ENCODE assay signal across 18 cellular contexts in genomic region chr3:8593022-8593817, GRCh38. TPM values are rescaled to one million over a fixed set of nuclear protein-coding genes. Genes with fewer than 3 reads are reported as not detected.
DNase-seq lines count a peak whose midpoint lies in the region; ATAC-seq and TF ChIP-seq lines count a peak whose summit lies in the region.
"Had no signal": no experiment of that assay in that cellular context is flagged by ENCODE, and none has a peak within 500 bp of the region (broad histone marks: within the 10 kb centered on the region; RNA-seq: fewer than 3 reads in every experiment).

No MANE protein-coding gene starts in this region.

- ATAC-seq in Right ventricle myocardium superior (ENCODE audit: poor library complexity) (peak; percentile 80), thoracic aorta (ENCODE audit: insufficient number of reproducible peaks, low FRiP score, low read depth) (peak; percentile 68)
- ATAC-seq: A549; activated CD8-positive, alpha-beta T cell treated with anti-CD3 and anti-CD28 coated beads for 36 hours; effector memory CD8-positive, alpha-beta T cell had no signal

- H2BK120ac ChIP-seq in mesenchymal stem cell (ENCODE audit: low read depth, low read length) = no peak overlapping the region

- no peak overlapping the region for H3K9ac ChIP-seq in mesenchymal stem cell (ENCODE audit: low read length)
- H3K9ac ChIP-seq in mammary epithelial cell (ENCODE audit: insufficient read depth, low read length) = no peak overlapping the region

- dilution Hi-C loops in mammary epithelial cell (cut with HindIII; ENCODE audit: low sequenced_read_pairs) = no loop called here

- no peak overlapping the region for H2BK5ac ChIP-seq in mesenchymal stem cell (ENCODE audit: low read depth, low read length, poor library complexity, severe bottlenecking)

- WGBS in mesenchymal stem cell = 86% methylated on average over 9 of the region's 9 CpGs
- WGBS in mammary epithelial cell (ENCODE audit: low coverage, missing lambda C conversion rate) = 86% methylated on average over 4 of the region's 9 CpGs

- H3K36me3 ChIP-seq in right atrium auricular region = no peaks in the 10 kb centered on the region
- H3K36me3 ChIP-seq in mesenchymal stem cell (ENCODE audit: control insufficient read depth in 1 of 2, insufficient read depth in 2 of 2, low read depth in 1 of 2, low read length in 2 of 2) = no peaks in the 10 kb centered on the region
- H3K36me3 ChIP-seq in thoracic aorta = no peaks in the 10 kb centered on the region
- no peaks in the 10 kb centered on the region for H3K36me3 ChIP-seq in A673 (ENCODE audit: insufficient read depth, low read length, poor library complexity, severe bottlenecking)
- H3K36me3 ChIP-seq in mammary epithelial cell (ENCODE audit: insufficient read depth, low read length) = no peaks in the 10 kb centered on the region
- H3K36me3 ChIP-seq: uterus, WERI-Rb-1 had no signal

- CTCF ChIA-PET in A673 (lab: Charles Lee) (no interaction called here), mammary epithelial cell (lab: Charles Lee; ENCODE audit: low non-redundant PET) (no interaction called here)

- H3K79me1 ChIP-seq in mesenchymal stem cell (replicated peaks; ENCODE audit: low read length, poor library complexity, severe bottlenecking) = no peaks in the 10 kb centered on the region

- H3K14ac ChIP-seq in mesenchymal stem cell (ENCODE audit: low read length in 2 of 2) = no peak overlapping the region

- DNase-seq in Right ventricle myocardium superior = peak; percentile 47
- no peak for DNase-seq in right atrium auricular region (ENCODE audit: low spot score)
- DNase-seq in fibroblast of gingiva (ENCODE audit: low read depth) = peak; percentile 70
- DNase-seq in mesenchymal stem cell = peak; percentile 8
- no peak for DNase-seq in thoracic aorta (ENCODE audit: low spot score)
- DNase-seq in hippocampal formation (lab: John Stamatoyannopoulos, UW) = no peak
- DNase-seq in A673 (ENCODE audit: low spot score) = no peak
- no peak for DNase-seq in mammary epithelial cell
- DNase-seq: activated CD8-positive, alpha-beta T cell treated with anti-CD3 and anti-CD28 coated beads for 36 hours; CD8-positive, alpha-beta memory T cell; effector memory CD8-positive, alpha-beta T cell; HCEC 1CT; naive B cell; NCI-H1417 treated with DMSO at 0.1 percent for 48 hours; T-helper 1 cell; uterus; WERI-Rb-1 had no signal

- no peak overlapping the region for H2BK15ac ChIP-seq in mesenchymal stem cell (ENCODE audit: low read depth, poor library complexity, severe bottlenecking)

- H4K20me1 ChIP-seq in mammary epithelial cell (ENCODE audit: insufficient read depth, low read length) = no peaks in the 10 kb centered on the region

- H3K4ac ChIP-seq in mesenchymal stem cell (ENCODE audit: low read depth in 1 of 2, low read length in 2 of 2) = no peak overlapping the region

- H3K9me3 ChIP-seq in right atrium auricular region (no peaks in the 10 kb centered on the region), mesenchymal stem cell (ENCODE audit: control insufficient read depth, low read length) (no peaks in the 10 kb centered on the region), thoracic aorta (no peaks in the 10 kb centered on the region), A673 (ENCODE audit: low read depth, low read length, poor library complexity, severe bottlenecking) (no peaks in the 10 kb centered on the region), mammary epithelial cell (replicated peaks; ENCODE audit: insufficient read depth, low read length) (no peaks in the 10 kb centered on the region)
- H3K9me3 ChIP-seq: A549, uterus had no signal

- intact Hi-C loops in Right ventricle myocardium superior (cut with DNase I) (no loop called here), A673 (cut with micrococcal nuclease; ENCODE audit: unreplicated experiment) (no loop called here), mammary epithelial cell (cut with micrococcal nuclease) (no loop called here)

- H3K4me1 ChIP-seq in right atrium auricular region (peaks cover 0 to 30% of the 10 kb centered on the region in 2 donors), mesenchymal stem cell (ENCODE audit: control insufficient read depth, insufficient read depth, low read depth, low read length) (peaks cover 7% of the 10 kb centered on the region), thoracic aorta (ENCODE audit: control insufficient read depth in 1 of 2, low read depth in 2 of 2) (peaks cover 4 to 36% of the 10 kb centered on the region in 2 donors), A673 (ENCODE audit: insufficient read depth, low read length, poor library complexity, severe bottlenecking) (no peaks in the 10 kb centered on the region), mammary epithelial cell (ENCODE audit: insufficient read depth, low read length) (peaks cover 18% of the 10 kb centered on the region)
- H3K4me1 ChIP-seq: A549, uterus had no signal

- no peak for TF ChIP-seq CTCF in right atrium auricular region (IDR thresholded peaks at IDR 0.05)
- peak; percentile 11 for TF ChIP-seq CTCF in thoracic aorta (IDR thresholded peaks at IDR 0.05)
- TF ChIP-seq CTCF in A673 (conservative IDR thresholded peaks at IDR 0.05; ENCODE audit: low read depth, low read length) = no peak
- no peak for TF ChIP-seq CTCF in mammary epithelial cell (conservative IDR thresholded peaks at IDR 0.05 in 1 of 2, IDR thresholded peaks at IDR 0.05 in 1 of 2; ENCODE audit: extremely low read depth in 1 of 2, insufficient read depth in 1 of 2, low read depth in 1 of 2, low read length in 2 of 2)

- in situ Hi-C loops in mammary epithelial cell (cut with MboI; ENCODE audit: low sequenced_read_pairs in 2 of 2) = no loop called here

- H3K4me3 ChIP-seq in right atrium auricular region (no peak overlapping the region), mesenchymal stem cell (ENCODE audit: insufficient read depth in 1 of 2, low read depth in 1 of 2, low read length in 2 of 2) (no peak overlapping the region), thoracic aorta (no peak overlapping the region), A673 (ENCODE audit: low read depth, low read length, poor library complexity, severe bottlenecking) (no peak overlapping the region), mammary epithelial cell (replicated peaks in 1 of 3; ENCODE audit: insufficient read depth in 1 of 3, low read depth in 2 of 3, low read length in 3 of 3) (no peak overlapping the region)
- H3K4me3 ChIP-seq: A549, uterus had no signal

- no peak overlapping the region for H4K8ac ChIP-seq in mesenchymal stem cell (ENCODE audit: low read length)

- POLR2A ChIA-PET in A673 (lab: Charles Lee; ENCODE audit: low non-redundant PET) = no interaction called here

- H3K23ac ChIP-seq in mesenchymal stem cell (ENCODE audit: low read length in 2 of 2) = no peak overlapping the region

- no peak overlapping the region for H2AK5ac ChIP-seq in mesenchymal stem cell (ENCODE audit: low read length, severe bottlenecking)

- H3K79me2 ChIP-seq in mammary epithelial cell (ENCODE audit: insufficient read depth, low read length) = no peaks in the 10 kb centered on the region

- H3K27me3 ChIP-seq in right atrium auricular region (no peaks in the 10 kb centered on the region), mesenchymal stem cell (ENCODE audit: control insufficient read depth in 1 of 2, insufficient read depth in 1 of 2, low read length in 2 of 2) (no peaks in the 10 kb centered on the region), thoracic aorta (replicated peaks; ENCODE audit: insufficient read depth) (no peaks in the 10 kb centered on the region), A673 (replicated peaks; ENCODE audit: insufficient read depth, low read depth, low read length, poor library complexity) (no peaks in the 10 kb centered on the region), mammary epithelial cell (ENCODE audit: insufficient read depth, low read length) (no peaks in the 10 kb centered on the region)
- H3K27me3 ChIP-seq: uterus had no signal

- H3K4me2 ChIP-seq in mesenchymal stem cell (ENCODE audit: low read length, poor library complexity, severe bottlenecking) = no peak overlapping the region
- H3K4me2 ChIP-seq in mammary epithelial cell (ENCODE audit: insufficient read depth, low read depth, low read length) = no peak overlapping the region
- H3K4me2 ChIP-seq: A549 had no signal

- no TSS peak for BruUV-seq in A673 (replicated peaks; lab: Mats Ljungman, UMichigan)
- no TSS peak for BruUV-seq in mammary epithelial cell (replicated peaks; lab: Mats Ljungman, UMichigan)

- peak overlapping the region in 1 of 2 experiments; percentile 60 for H3K18ac ChIP-seq in mesenchymal stem cell (ENCODE audit: low read depth in 1 of 2, low read length in 2 of 2)

- H4K91ac ChIP-seq in mesenchymal stem cell (ENCODE audit: low read length) = peak overlapping the region; percentile 2

- no peak overlapping the region for H2AFZ ChIP-seq in mesenchymal stem cell (ENCODE audit: low read depth, low read length)
- H2AFZ ChIP-seq in mammary epithelial cell (ENCODE audit: low read depth, low read length) = no peak overlapping the region

- H2BK12ac ChIP-seq in mesenchymal stem cell (ENCODE audit: low read length in 2 of 2) = no peak overlapping the region

- H3K27ac ChIP-seq in right atrium auricular region (peak overlapping the region in 1 of 2 donors; percentile 32), mesenchymal stem cell (ENCODE audit: low read length, poor library complexity, severe bottlenecking) (no peak overlapping the region), thoracic aorta (peak overlapping the region; percentile 45 to 58), A673 (ENCODE audit: low read depth, low read length, poor library complexity, severe bottlenecking) (no peak overlapping the region), mammary epithelial cell (ENCODE audit: insufficient read depth, low read depth, low read length) (no peak overlapping the region)
- H3K27ac ChIP-seq: A549, uterus, WERI-Rb-1 had no signal

RNA-seq across cellular contexts. Expression of gene SSUH2, which starts 51.4 kb away (rescaled TPM):
- total RNA-seq in Right ventricle myocardium superior (1.00 TPM), right atrium auricular region (under 1 TPM; 0.59 to 0.82 TPM), thoracic aorta (under 1 TPM in 1 of 2 donors, not detected in 1; 0.14 TPM), A673 (2021) (2.5 and 3.6 TPM in 2 replicates), mammary epithelial cell (under 1 TPM in 1 of 2 donors, not detected in 1; 0.28 TPM)
- polyA plus RNA-seq in mesenchymal stem cell (2013, experiment 1 of 2) = 0.03 TPM
- polyA plus RNA-seq in mesenchymal stem cell (2013, experiment 2 of 2) = not detected
- 0.31 TPM for polyA plus RNA-seq in mammary epithelial cell
- polyA minus RNA-seq in mammary epithelial cell = not detected
- total RNA-seq: CD8-positive, alpha-beta memory T cell had no signal
- polyA plus RNA-seq: CD8-positive, alpha-beta memory T cell had no signal

Comparison
In these comparisons a context has a peak if more than half of its experiments do, and no peak if none do; other contexts are left out.
1. DNase-seq: peak in Right ventricle myocardium superior (single experiment), fibroblast of gingiva (single experiment) and mesenchymal stem cell (single experiment); none in right atrium auricular region (single experiment), thoracic aorta (single experiment), hippocampal formation (0 of 2), A673 (single experiment) and mammary epithelial cell (single experiment).
2. H3K27ac ChIP-seq: peak in thoracic aorta (2 of 2); none in mesenchymal stem cell (single experiment), A673 (single experiment) and mammary epithelial cell (single experiment).